1 cellular context compared by ENCODE assay signal in genomic region chr17:45104029-45104428, GRCh38.
TF ChIP-seq lines count a peak whose summit lies in the region.

No MANE protein-coding gene starts in this region.

TF ChIP-seq in GM12878, 131 proteins besides CTCF, POLR2A, EP300 and RAD21:
- TF ChIP-seq CEBPB (IDR thresholded peaks at IDR 0.05; ENCODE audit: borderline replicate concordance in 1 of 2, low read depth in 2 of 2, low read length in 2 of 2) (no peak), RELB (IDR thresholded peaks at IDR 0.05; ENCODE audit: low read depth) (no peak), ZNF622 (IDR thresholded peaks at IDR 0.05) (no peak), SIN3A (IDR thresholded peaks at IDR 0.05; ENCODE audit: low read depth, low read length) (no peak), SMC3 (IDR thresholded peaks at IDR 0.05; ENCODE audit: borderline replicate concordance, low read length) (no peak), HDAC2 (IDR thresholded peaks at IDR 0.05) (no peak), MXI1 (IDR thresholded peaks at IDR 0.05; ENCODE audit: low read depth, low read length) (no peak), ZBTB33 (IDR thresholded peaks at IDR 0.05) (no peak), CHD1 (IDR thresholded peaks at IDR 0.05; ENCODE audit: low read depth, low read length) (no peak), RUNX3 (IDR thresholded peaks at IDR 0.05; ENCODE audit: low read length) (no peak), E2F8 (IDR thresholded peaks at IDR 0.05; ENCODE audit: low read depth, partially characterized antibody) (no peak), PRDM15 (CRISPR knock-in tag; IDR thresholded peaks at IDR 0.05) (no peak)
- TF ChIP-seq, protein P1, sequence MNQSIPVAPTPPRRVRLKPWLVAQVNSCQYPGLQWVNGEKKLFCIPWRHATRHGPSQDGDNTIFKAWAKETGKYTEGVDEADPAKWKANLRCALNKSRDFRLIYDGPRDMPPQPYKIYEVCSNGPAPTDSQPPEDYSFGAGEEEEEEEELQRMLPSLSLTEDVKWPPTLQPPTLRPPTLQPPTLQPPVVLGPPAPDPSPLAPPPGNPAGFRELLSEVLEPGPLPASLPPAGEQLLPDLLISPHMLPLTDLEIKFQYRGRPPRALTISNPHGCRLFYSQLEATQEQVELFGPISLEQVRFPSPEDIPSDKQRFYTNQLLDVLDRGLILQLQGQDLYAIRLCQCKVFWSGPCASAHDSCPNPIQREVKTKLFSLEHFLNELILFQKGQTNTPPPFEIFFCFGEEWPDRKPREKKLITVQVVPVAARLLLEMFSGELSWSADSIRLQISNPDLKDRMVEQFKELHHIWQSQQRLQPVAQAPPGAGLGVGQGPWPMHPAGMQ (IDR thresholded peaks at IDR 0.05; ENCODE audit: borderline replicate concordance), result no peak
